Comparison of ENCODE assay signal across 8 cellular contexts in genomic region chr22:36455571-36456458, GRCh38. TPM values are rescaled to one million over a fixed set of nuclear protein-coding genes. Genes with fewer than 3 reads are reported as not detected.
DNase-seq lines count a peak whose midpoint lies in the region; ATAC-seq and TF ChIP-seq lines count a peak whose summit lies in the region.

No MANE protein-coding gene starts in this region.

- H3K9me1 ChIP-seq in IMR-90 (ENCODE audit: insufficient read depth, low read length): peaks cover 4% of the 10 kb centered on the region; the same call in 1 of the 2 replicates

- H3K27ac Mint-ChIP-seq in CD14-positive monocyte (peak overlapping the region; percentile 66 to 90 (median 77)), chondrocyte (ENCODE audit: unreplicated experiment) (peak overlapping the region; percentile 37)
- peak overlapping the region; percentile 88 to 96 (median 94) for H3K27ac Mint-ChIP-seq in naive thymus-derived CD8-positive, alpha-beta T cell

- H3K27me3 ChIP-seq in IMR-90 (ENCODE audit: control insufficient read depth, insufficient read depth, low read length): no peaks in the 10 kb centered on the region

- TF ChIP-seq CTCF in CD14-positive monocyte (IDR thresholded peaks at IDR 0.05): no peak
- no peak for TF ChIP-seq CTCF in IMR-90 (conservative IDR thresholded peaks at IDR 0.05; ENCODE audit: low read depth, low read length)
- no peak for TF ChIP-seq CTCF in chondrocyte (IDR thresholded peaks at IDR 0.05)

- peak overlapping the region; percentile 89 for H4K5ac ChIP-seq in IMR-90 (ENCODE audit: low read depth, low read length)

- H3K9ac ChIP-seq in IMR-90 (ENCODE audit: low read depth, low read length): peak overlapping the region; percentile 56

- H2BK15ac ChIP-seq in IMR-90 (ENCODE audit: low read depth, low read length): peak overlapping the region; percentile 72; the same call in 2 of the 3 replicates

- no peaks in the 10 kb centered on the region for H3K36me3 ChIP-seq in IMR-90 (ENCODE audit: control insufficient read depth, insufficient read depth, low read length)

- intact Hi-C loops in CD14-positive monocyte (cut with micrococcal nuclease): loop anchor here in 1 of 2 donors (5.0 kb wide), 1 partner anchor 124 kb away; no protein-coding TSS in a partner anchor
- intact Hi-C loops in IMR-90 (cut with micrococcal nuclease): no loop called here

- BruUV-seq in IMR-90 (replicated peaks; lab: Mats Ljungman, UMichigan): no TSS peak

- H3K56ac ChIP-seq in IMR-90 (ENCODE audit: extremely low read depth, insufficient read depth, low read length): peak overlapping the region; percentile 78

- peak overlapping the region in 1 of 2 donors; percentile 71 for H3K4me3 Mint-ChIP-seq in CD14-positive monocyte
- H3K4me3 Mint-ChIP-seq in chondrocyte (ENCODE audit: unreplicated experiment): no peak overlapping the region
- H3K4me3 Mint-ChIP-seq in naive thymus-derived CD8-positive, alpha-beta T cell: peak overlapping the region; percentile 42 to 79 (median 71)

- H2BK20ac ChIP-seq in IMR-90 (ENCODE audit: low read depth, low read length): peak overlapping the region; percentile 90

- H3K18ac ChIP-seq in IMR-90 (ENCODE audit: low read depth, low read length): peak overlapping the region; percentile 67

- no peak for TF ChIP-seq RAD21 in IMR-90 (IDR thresholded peaks at IDR 0.05; ENCODE audit: low read length)

- peaks cover 18% of the 10 kb centered on the region for H3K4me1 ChIP-seq in IMR-90 (ENCODE audit: control insufficient read depth, insufficient read depth, low read length)

- H2AFZ ChIP-seq in IMR-90 (replicated peaks; ENCODE audit: low read length, poor library complexity): peak overlapping the region; percentile 95

- peak overlapping the region; percentile 87 for H3K14ac ChIP-seq in IMR-90 (replicated peaks; ENCODE audit: low read depth, low read length)

- TF ChIP-seq POLR2A in IMR-90 (IDR thresholded peaks at IDR 0.05; ENCODE audit: low read depth, low read length): no peak

- peak overlapping the region; percentile 95 for H3K4ac ChIP-seq in IMR-90 (ENCODE audit: low read depth, low read length)

- H3K36me3 Mint-ChIP-seq in CD14-positive monocyte: no peaks in the 10 kb centered on the region
- no peaks in the 10 kb centered on the region for H3K36me3 Mint-ChIP-seq in chondrocyte (ENCODE audit: low read depth)
- H3K36me3 Mint-ChIP-seq in naive thymus-derived CD8-positive, alpha-beta T cell: no peaks in the 10 kb centered on the region

- H4K91ac ChIP-seq in IMR-90 (ENCODE audit: insufficient read depth, low read depth, low read length): peak overlapping the region; percentile 97

- H3K4me2 ChIP-seq in IMR-90 (ENCODE audit: low read depth, low read length): peak overlapping the region; percentile 39; the same call in 1 of the 2 replicates

- peak overlapping the region; percentile 52 for H3K27ac ChIP-seq in IMR-90 (ENCODE audit: insufficient read depth, low read length)

- ATAC-seq in IMR-90 (ENCODE audit: low read depth) (0 out of 2 replicates have a peak, but pooled peaks have one; percentile 2), HG03354 (IDR thresholded peaks at IDR 0.05; ENCODE audit: poor library complexity, severe bottlenecking, unreplicated experiment) (no peak)
- no peak for ATAC-seq in naive thymus-derived CD8-positive, alpha-beta T cell

- no peaks in the 10 kb centered on the region for H4K20me1 ChIP-seq in IMR-90 (ENCODE audit: insufficient read depth, low read length)

- dilution Hi-C loops in IMR-90 (cut with HindIII; ENCODE audit: low sequenced_read_pairs, unreplicated experiment): no loop called here

- H4K8ac ChIP-seq in IMR-90 (ENCODE audit: low read depth in 2 of 2, low read length in 2 of 2): peak overlapping the region; percentile 98

- H3K4me1 Mint-ChIP-seq in CD14-positive monocyte (peaks cover 52% of the 10 kb centered on the region), chondrocyte (ENCODE audit: low read depth) (peaks cover 48% of the 10 kb centered on the region)
- peaks cover 15 to 48% (median 45%) of the 10 kb centered on the region in 4 donors for H3K4me1 Mint-ChIP-seq in naive thymus-derived CD8-positive, alpha-beta T cell

- H3K4me3 ChIP-seq in IMR-90 (ENCODE audit: insufficient read depth, low read depth, low read length): no peak overlapping the region

- no peaks in the 10 kb centered on the region for H3K9me3 ChIP-seq in IMR-90 (ENCODE audit: control insufficient read depth, insufficient read depth, low read length)

- POLR2A ChIA-PET in IMR-90 (lab: Charles Lee; ENCODE audit: unreplicated experiment): interaction anchor here (0.5 kb wide), 1 partner anchor 101 kb away, joined by 3 read pairs; no protein-coding TSS in a partner anchor
- POLR2A ChIA-PET in naive thymus-derived CD8-positive, alpha-beta T cell (lab: Charles Lee): interaction anchor here (0.6 to 5.3 kb wide), 13 partner anchors 10 to 127 kb away, joined by 3 to 41 read pairs (median 6); partner anchors contain the start of gene TXN2

- H2AK9ac ChIP-seq in IMR-90 (replicated peaks; ENCODE audit: low read depth, low read length, poor library complexity): peak overlapping the region; percentile 98

- in situ Hi-C loops in IMR-90 (cut with MboI; ENCODE audit: low sequenced_read_pairs): no loop called here

- H3K79me1 ChIP-seq in IMR-90 (ENCODE audit: low read depth in 1 of 2, low read length in 2 of 2): peaks cover 0 to 15% of the 10 kb centered on the region in 2 experiments; a peak in 2 of 4 replicates

- DNase-seq in CD14-positive monocyte (ENCODE audit: low spot score) (no peak), IMR-90 (no peak), chondrocyte (ENCODE audit: low spot score) (no peak), DMS114 treated with DMSO at 0.1 percent for 48 hours (lab: John Stamatoyannopoulos, UW; ENCODE audit: unreplicated experiment) (no peak), UCSD-AML1 (lab: John Stamatoyannopoulos, UW; ENCODE audit: unreplicated experiment) (no peak)
- no peak for DNase-seq in naive thymus-derived CD8-positive, alpha-beta T cell
- DNase-seq in activated naive CD4-positive, alpha-beta T cell (lab: John Stamatoyannopoulos, UW): no peak

- peak overlapping the region; percentile 94 for H2BK120ac ChIP-seq in IMR-90 (ENCODE audit: low read depth, low read length)

- WGBS in IMR-90 (ENCODE audit: extremely low coverage in 2 of 2, insufficient read length in 1 of 2), 2 experiments: 76% methylated on average over 7 of the region's 21 CpGs; no CpG with 5 or more reads in 1 of the 2 experiments

- H2AK5ac ChIP-seq in IMR-90 (ENCODE audit: low read depth, low read length): peak overlapping the region; percentile 94

- CTCF ChIA-PET in IMR-90 (lab: Yijun Ruan, JAX): no interaction called here

- H3K9me3 Mint-ChIP-seq in CD14-positive monocyte (peaks cover 0 to 2% (median 0%) of the 10 kb centered on the region in 7 donors), chondrocyte (ENCODE audit: low read depth) (no peaks in the 10 kb centered on the region)
- no peaks in the 10 kb centered on the region for H3K9me3 Mint-ChIP-seq in naive thymus-derived CD8-positive, alpha-beta T cell

- H3K23ac ChIP-seq in IMR-90 (ENCODE audit: low read depth, low read length): peak overlapping the region; percentile 79; the same call in 1 of the 2 replicates

- H2BK5ac ChIP-seq in IMR-90 (ENCODE audit: low read depth, low read length, poor library complexity, severe bottlenecking): peak overlapping the region; percentile 25

- peaks cover 0 to 3% (median 2%) of the 10 kb centered on the region in 3 donors for H3K27me3 Mint-ChIP-seq in CD14-positive monocyte (ENCODE audit: low read depth in 3 of 3)
- no peaks in the 10 kb centered on the region for H3K27me3 Mint-ChIP-seq in chondrocyte (ENCODE audit: low read depth)
- H3K27me3 Mint-ChIP-seq in naive thymus-derived CD8-positive, alpha-beta T cell: no peaks in the 10 kb centered on the region

TF ChIP-seq in IMR-90, 13 proteins besides CTCF, POLR2A, EP300 and RAD21:
- TF ChIP-seq CHD1 (IDR thresholded peaks at IDR 0.05; ENCODE audit: low read depth, low read length) (no peak), NFE2L2 (IDR thresholded peaks at IDR 0.05; ENCODE audit: low read depth, low read length) (no peak)

RNA-seq across cellular contexts. Expression of gene TXN2, which starts 25.6 kb away (rescaled TPM):
- polyA plus RNA-seq in CD14-positive monocyte: 100 to 1,000 TPM; 140 to 141 TPM
- 49.6 and 51.7 TPM in 2 replicates for total RNA-seq in IMR-90 (2012; rRNA removed)
- polyA plus RNA-seq in IMR-90 (2012; rRNA removed): 166 and 175 TPM in 2 replicates
- polyA plus RNA-seq in IMR-90 (2012; cell fraction: cytosol; rRNA removed): 175 and 176 TPM in 2 replicates
- 99.2 and 111 TPM in 2 replicates for polyA plus RNA-seq in IMR-90 (2012; cell fraction: nucleus; rRNA removed; ENCODE audit: low replicate concordance)
- total RNA-seq in chondrocyte: 45.7 to 54.9 TPM (median 48.5 TPM) in 3 replicates
- 10 to 100 TPM; 40.8 to 43.4 TPM for total RNA-seq in naive thymus-derived CD8-positive, alpha-beta T cell
- 100 to 1,000 TPM; 145 to 158 (median 157) TPM for polyA plus RNA-seq in naive thymus-derived CD8-positive, alpha-beta T cell

RNA-seq across cellular contexts. Expression of gene FOXRED2, which starts 51.0 kb away (rescaled TPM):
- polyA plus RNA-seq in CD14-positive monocyte (1 to 10 TPM; 1.9 to 2.0 TPM), IMR-90 (2012; rRNA removed) (4.0 and 4.1 TPM in 2 replicates)
- total RNA-seq in IMR-90 (2012; rRNA removed) (1.6 and 1.7 TPM in 2 replicates), chondrocyte (21.0 to 23.1 TPM (median 23.0 TPM) in 3 replicates)
- polyA plus RNA-seq in IMR-90 (2012; cell fraction: cytosol; rRNA removed): 2.6 and 4.0 TPM in 2 replicates
- 2.5 and 4.6 TPM in 2 replicates for polyA plus RNA-seq in IMR-90 (2012; cell fraction: nucleus; rRNA removed; ENCODE audit: low replicate concordance)
- total RNA-seq in naive thymus-derived CD8-positive, alpha-beta T cell: 1 to 10 TPM; 6.7 to 6.8 TPM
- polyA plus RNA-seq in naive thymus-derived CD8-positive, alpha-beta T cell: 1 to 10 TPM; 1.8 to 6.8 (median 3.9) TPM

Comparison
In these comparisons a context has a peak if more than half of its experiments do, and no peak if none do; other contexts are left out.
1. H3K27ac Mint-ChIP-seq: peak in every context shown above with its lines; median percentile 94 in naive thymus-derived CD8-positive, alpha-beta T cell; 77 in CD14-positive monocyte; 37 in chondrocyte.